In genomic region chr17:67456889-67457288, GRCh38 we compare ENCODE assay signal across 23 cellular contexts.
DNase-seq lines count a peak whose midpoint lies in the region; ATAC-seq and TF ChIP-seq lines count a peak whose summit lies in the region.
"Had no signal": no experiment of that assay in that cellular context is flagged by ENCODE, and none has a peak within 500 bp of the region (broad histone marks: within the 10 kb centered on the region; RNA-seq: fewer than 3 reads in every experiment).

No MANE protein-coding gene starts in this region.

- H3K9me2 ChIP-seq in DOHH2 (replicated peaks; ENCODE audit: control insufficient read depth, low read length) = no peaks in the 10 kb centered on the region

- H3K9me3 ChIP-seq in DOHH2 (ENCODE audit: control insufficient read depth, insufficient read depth, low read length) = peaks cover 10% of the 10 kb centered on the region
- H3K9me3 ChIP-seq in naive thymus-derived CD4-positive, alpha-beta T cell (ENCODE audit: control insufficient read depth in 2 of 3, low read length in 3 of 3) = peaks cover 0 to 6% (median 3%) of the 10 kb centered on the region in 3 experiments

- H3K36me3 ChIP-seq in DOHH2 (ENCODE audit: control insufficient read depth, low read length) = 0 out of 2 replicates have a peak, but pooled peaks cover 3% of the 10 kb centered on the region
- H3K36me3 ChIP-seq in naive thymus-derived CD4-positive, alpha-beta T cell (ENCODE audit: control insufficient read depth in 2 of 3, insufficient read depth in 3 of 3, low read length in 3 of 3) = peaks cover 0 to 6% (median 0%) of the 10 kb centered on the region in 3 experiments
- H3K36me3 ChIP-seq: cardiac muscle cell had no signal

- TF ChIP-seq CTCF in DOHH2 (IDR thresholded peaks at IDR 0.05; ENCODE audit: low read depth, low read length, poor library complexity, severe bottlenecking) = no peak

- no peaks in the 10 kb centered on the region for H3K27me3 ChIP-seq in DOHH2 (ENCODE audit: control insufficient read depth, low read length)
- no peaks in the 10 kb centered on the region for H3K27me3 ChIP-seq in naive thymus-derived CD4-positive, alpha-beta T cell (ENCODE audit: control insufficient read depth in 2 of 2, insufficient read depth in 2 of 2, low read length in 2 of 2)
- H3K27me3 ChIP-seq: BLaER1, cardiac muscle cell had no signal

- peaks cover 34% of the 10 kb centered on the region for H3K36me3 Mint-ChIP-seq in activated CD8-positive, alpha-beta memory T cell treated with anti-CD3 and anti-CD28 coated beads, Interleukin-2, amount 10 ng/mL, durations not matched to agents 7 days and 5 days
- peaks cover 18% of the 10 kb centered on the region for H3K36me3 Mint-ChIP-seq in activated naive CD8-positive, alpha-beta T cell
- peaks cover 6 to 38% (median 27%) of the 10 kb centered on the region in 5 donors for H3K36me3 Mint-ChIP-seq in naive thymus-derived CD4-positive, alpha-beta T cell
- H3K36me3 Mint-ChIP-seq: IgD-negative memory B cell had no signal

- ATAC-seq in activated CD8-positive, alpha-beta memory T cell treated with anti-CD3 and anti-CD28 coated beads, Interleukin-2, amount 10 ng/mL, durations not matched to agents 7 days and 5 days = no peak
- no peak for ATAC-seq in naive thymus-derived CD4-positive, alpha-beta T cell
- ATAC-seq in HG03175 (IDR thresholded peaks at IDR 0.05; ENCODE audit: unreplicated experiment) = no peak
- ATAC-seq in HG03039 (IDR thresholded peaks at IDR 0.05; ENCODE audit: unreplicated experiment) = no peak
- ATAC-seq in GM21737 (IDR thresholded peaks at IDR 0.05; ENCODE audit: unreplicated experiment) = no peak
- ATAC-seq: right cardiac atrium, Right ventricle myocardium inferior had no signal

- peak overlapping the region; percentile 41 for H3K27ac Mint-ChIP-seq in activated CD8-positive, alpha-beta memory T cell treated with anti-CD3 and anti-CD28 coated beads, Interleukin-2, amount 10 ng/mL, durations not matched to agents 7 days and 5 days
- peak overlapping the region; percentile 92 for H3K27ac Mint-ChIP-seq in activated naive CD8-positive, alpha-beta T cell
- peak overlapping the region; percentile 56 to 97 (median 93) for H3K27ac Mint-ChIP-seq in naive thymus-derived CD4-positive, alpha-beta T cell
- H3K27ac Mint-ChIP-seq: H9, IgD-negative memory B cell had no signal

- peak overlapping the region; percentile 83 for H3K27ac ChIP-seq in DOHH2 (ENCODE audit: low read depth, low read length)
- H3K27ac ChIP-seq in naive thymus-derived CD4-positive, alpha-beta T cell (ENCODE audit: low read depth, low read length) = peak overlapping the region; percentile 33
- H3K27ac ChIP-seq: BLaER1, cardiac muscle cell had no signal

- H3K79me2 ChIP-seq in DOHH2 (ENCODE audit: control insufficient read depth, low read length) = peaks cover 15% of the 10 kb centered on the region; the same call in 1 of the 2 replicates

- no peaks in the 10 kb centered on the region for H4K20me1 ChIP-seq in DOHH2 (ENCODE audit: control insufficient read depth, insufficient read depth, low read depth, low read length)
- H4K20me1 ChIP-seq: BLaER1 had no signal

- intact Hi-C loops in naive thymus-derived CD4-positive, alpha-beta T cell (cut with micrococcal nuclease) = loop anchor here in 1 of 2 donors (1.0 to 2.0 kb wide), 2 partner anchors 9 to 16 kb away; no protein-coding TSS in a partner anchor

- H3K4me3 Mint-ChIP-seq in activated CD8-positive, alpha-beta memory T cell treated with anti-CD3 and anti-CD28 coated beads, Interleukin-2, amount 10 ng/mL, durations not matched to agents 7 days and 5 days = no peak overlapping the region
- no peak overlapping the region for H3K4me3 Mint-ChIP-seq in activated naive CD8-positive, alpha-beta T cell
- H3K4me3 Mint-ChIP-seq in naive thymus-derived CD4-positive, alpha-beta T cell = peak overlapping the region in 7 of 10 donors; percentile 17 to 83 (median 30)
- H3K4me3 Mint-ChIP-seq: H9, neural crest cell had no signal

- peaks cover 21% of the 10 kb centered on the region for H3F3A ChIP-seq in DOHH2 (ENCODE audit: control insufficient read depth, insufficient read depth)

- peaks cover 10% of the 10 kb centered on the region for H3K9me3 Mint-ChIP-seq in activated CD8-positive, alpha-beta memory T cell treated with anti-CD3 and anti-CD28 coated beads, Interleukin-2, amount 10 ng/mL, durations not matched to agents 7 days and 5 days (ENCODE audit: low read depth)
- peaks cover 12% of the 10 kb centered on the region for H3K9me3 Mint-ChIP-seq in activated naive CD8-positive, alpha-beta T cell (ENCODE audit: low read depth)
- H3K9me3 Mint-ChIP-seq in naive thymus-derived CD4-positive, alpha-beta T cell = peaks cover 6 to 19% (median 10%) of the 10 kb centered on the region in 11 donors

- peaks cover 50% of the 10 kb centered on the region for H3K4me1 Mint-ChIP-seq in activated CD8-positive, alpha-beta memory T cell treated with anti-CD3 and anti-CD28 coated beads, Interleukin-2, amount 10 ng/mL, durations not matched to agents 7 days and 5 days
- H3K4me1 Mint-ChIP-seq in activated naive CD8-positive, alpha-beta T cell (ENCODE audit: low read depth) = peaks cover 84% of the 10 kb centered on the region
- H3K4me1 Mint-ChIP-seq in naive thymus-derived CD4-positive, alpha-beta T cell = peaks cover 46 to 94% (median 87%) of the 10 kb centered on the region in 7 donors

- no peak overlapping the region for H3K4me3 ChIP-seq in DOHH2 (ENCODE audit: low read length)
- H3K4me3 ChIP-seq in naive thymus-derived CD4-positive, alpha-beta T cell (ENCODE audit: low read length) = no peak overlapping the region
- H3K4me3 ChIP-seq: BLaER1, cardiac muscle cell had no signal

- no peak for DNase-seq in activated CD8-positive, alpha-beta memory T cell treated with anti-CD3 and anti-CD28 coated beads, Interleukin-2, amount 10 ng/mL, durations not matched to agents 7 days and 5 days
- no peak for DNase-seq in activated CD8-positive, alpha-beta memory T cell treated with anti-CD3 and anti-CD28 coated beads for 24 hours
- DNase-seq in naive thymus-derived CD4-positive, alpha-beta T cell = no peak
- DNase-seq: activated CD4-positive, CD25-positive, alpha-beta regulatory T cell; activated effector memory CD4-positive, alpha-beta T cell treated with Interleukin-2 at 50 U/mL for 16 hours; cortex of kidney; H9; NCI-H1417; NCI-H2107; NCI-H446 treated with DMSO at 0.1 percent for 48 hours; right cardiac atrium; stimulated activated CD4-positive, alpha-beta T cell treated with anti-CD3 and anti-CD28 coated beads, Interleukin-4, amount 100 ng/mL, for 1 hour; stimulated activated naive CD4-positive, alpha-beta T cell had no signal

- H3K4me1 ChIP-seq in DOHH2 (ENCODE audit: control insufficient read depth, low read length) = peaks cover 69% of the 10 kb centered on the region
- peaks cover 44 to 47% of the 10 kb centered on the region in 2 donors for H3K4me1 ChIP-seq in naive thymus-derived CD4-positive, alpha-beta T cell (ENCODE audit: control insufficient read depth in 2 of 2, insufficient read depth in 2 of 2, low read length in 2 of 2)

- H3K4me2 ChIP-seq in DOHH2 (ENCODE audit: low read length) = no peak overlapping the region
- H3K4me2 ChIP-seq: BLaER1 had no signal

- POLR2A ChIA-PET in naive thymus-derived CD4-positive, alpha-beta T cell (lab: Charles Lee) = interaction anchor here (1.4 to 13.5 kb wide), 3 partner anchors 9 to 20 kb away, joined by 9 to 335 read pairs (median 52); no protein-coding TSS in a partner anchor

- CTCF ChIA-PET in activated CD8-positive, alpha-beta memory T cell treated with anti-CD3 and anti-CD28 coated beads, Interleukin-2, amount 10 ng/mL, durations not matched to agents 7 days and 5 days (lab: Charles Lee) = interaction anchor here (0.9 to 1.2 kb wide), 4 partner anchors 9 to 78 kb away, joined by 3 to 6 read pairs (median 4); no protein-coding TSS in a partner anchor
- CTCF ChIA-PET in naive thymus-derived CD4-positive, alpha-beta T cell (lab: Charles Lee) = interaction anchor here (0.8 to 3.0 kb wide), 6 partner anchors 11 to 78 kb away, joined by 4 to 16 read pairs (median 6); no protein-coding TSS in a partner anchor

- no peaks in the 10 kb centered on the region for H3K27me3 Mint-ChIP-seq in activated CD8-positive, alpha-beta memory T cell treated with anti-CD3 and anti-CD28 coated beads, Interleukin-2, amount 10 ng/mL, durations not matched to agents 7 days and 5 days
- no peaks in the 10 kb centered on the region for H3K27me3 Mint-ChIP-seq in activated naive CD8-positive, alpha-beta T cell
- no peaks in the 10 kb centered on the region for H3K27me3 Mint-ChIP-seq in naive thymus-derived CD4-positive, alpha-beta T cell

Comparison
In these comparisons a context has a peak if more than half of its experiments do, and no peak if none do; other contexts are left out.
1. H3K27ac Mint-ChIP-seq: peak in every context shown above with its lines; median percentile 93 in naive thymus-derived CD4-positive, alpha-beta T cell; 92 in activated naive CD8-positive, alpha-beta T cell; 41 in activated CD8-positive, alpha-beta memory T cell treated with anti-CD3 and anti-CD28 coated beads, Interleukin-2, amount 10 ng/mL, durations not matched to agents 7 days and 5 days.
2. H3K4me3 Mint-ChIP-seq: peak in naive thymus-derived CD4-positive, alpha-beta T cell (7 of 10); none in activated CD8-positive, alpha-beta memory T cell treated with anti-CD3 and anti-CD28 coated beads, Interleukin-2, amount 10 ng/mL, durations not matched to agents 7 days and 5 days (single experiment) and activated naive CD8-positive, alpha-beta T cell (single experiment).